ENCODE assay signal across 8 cellular contexts in genomic region chr11:106087815-106088435, GRCh38. TPM values are rescaled to one million over a fixed set of nuclear protein-coding genes. Genes with fewer than 3 reads are reported as not detected.
DNase-seq lines count a peak whose midpoint lies in the region; ATAC-seq, FAIRE-seq and TF ChIP-seq lines count a peak whose summit lies in the region.

No MANE protein-coding gene starts in this region.

- H3K9me3 ChIP-seq in HCT116 (ENCODE audit: control insufficient read depth in 1 of 2, insufficient read depth in 1 of 2, low read depth in 1 of 2, low read length in 2 of 2) (no peaks in the 10 kb centered on the region), pancreas (no peaks in the 10 kb centered on the region)

- H3K27ac ChIP-seq in HCT116 (ENCODE audit: low read depth, low read length) (no peak overlapping the region), pancreas (peak overlapping the region in 1 of 4 donors; percentile 28)

- RAD21 ChIA-PET in HCT116 (lab: Charles Lee; ENCODE audit: low non-redundant PET in 1 of 2, low total read pairs in 2 of 2, uncharacterized antibody in 2 of 2, unreplicated experiment in 2 of 2): no interaction called here

- H3K9me2 ChIP-seq in HCT116 (ENCODE audit: insufficient read depth): no peaks in the 10 kb centered on the region

- no peak for TF ChIP-seq POLR2A in HCT116 (IDR thresholded peaks at IDR 0.05; ENCODE audit: borderline replicate concordance, extremely low read depth, insufficient read depth, insufficient read length)

- H3K9me3 Mint-ChIP-seq in activated T-cell treated with anti-CD3 and anti-CD28 coated beads, Interleukin-2, amount 50 U/mL, for 24 hours: no peaks in the 10 kb centered on the region
- H3K9me3 Mint-ChIP-seq in stimulated activated memory B cell treated with anti-CD40 and anti-IgM and Interleukin-4, amounts not matched to agents 10 μg/mL and 1 μg/mL and 100 μg/mL, for 72 hours: no peaks in the 10 kb centered on the region

- H2AFZ ChIP-seq in HCT116 (ENCODE audit: low read depth, low read length, poor library complexity, severe bottlenecking): no peak overlapping the region

- H3K27ac Mint-ChIP-seq in activated T-cell treated with anti-CD3 and anti-CD28 coated beads, Interleukin-2, amount 50 U/mL, for 24 hours: no peak overlapping the region
- no peak overlapping the region for H3K27ac Mint-ChIP-seq in stimulated activated memory B cell treated with anti-CD40 and anti-IgM and Interleukin-4, amounts not matched to agents 10 μg/mL and 1 μg/mL and 100 μg/mL, for 72 hours

- H3K4me3 Mint-ChIP-seq in activated T-cell treated with anti-CD3 and anti-CD28 coated beads, Interleukin-2, amount 50 U/mL, for 24 hours: no peak overlapping the region
- H3K4me3 Mint-ChIP-seq in stimulated activated memory B cell treated with anti-CD40 and anti-IgM and Interleukin-4, amounts not matched to agents 10 μg/mL and 1 μg/mL and 100 μg/mL, for 72 hours: no peak overlapping the region

- peaks cover 11 to 15% of the 10 kb centered on the region in 2 experiments for H3K36me3 ChIP-seq in HCT116 (ENCODE audit: control insufficient read depth in 1 of 2, insufficient read depth in 2 of 2, low read length in 2 of 2)
- H3K36me3 ChIP-seq in pancreas: peaks cover 0 to 15% (median 7%) of the 10 kb centered on the region in 3 donors

- H3K4me2 ChIP-seq in HCT116 (ENCODE audit: low read length): no peak overlapping the region

- peak; percentile 64 for FAIRE-seq in pancreas (lab: Jason Lieb, UNC)

- no peak overlapping the region for H3K9ac ChIP-seq in HCT116 (ENCODE audit: low read length)

- H3K27me3 Mint-ChIP-seq in activated T-cell treated with anti-CD3 and anti-CD28 coated beads, Interleukin-2, amount 50 U/mL, for 24 hours: no peaks in the 10 kb centered on the region
- H3K27me3 Mint-ChIP-seq in stimulated activated memory B cell treated with anti-CD40 and anti-IgM and Interleukin-4, amounts not matched to agents 10 μg/mL and 1 μg/mL and 100 μg/mL, for 72 hours: no peaks in the 10 kb centered on the region

- H3K27me3 ChIP-seq in HCT116 (ENCODE audit: insufficient read depth, low read length) (no peaks in the 10 kb centered on the region), pancreas (no peaks in the 10 kb centered on the region)

- CTCF ChIA-PET in HCT116 (lab: Charles Lee): interaction anchor here (0.9 to 1.6 kb wide), 2 partner anchors 11 to 68 kb away, joined by 3 to 6 read pairs; partner anchors contain the start of genes AASDHPPT and KBTBD3

- TF ChIP-seq CTCF in HCT116 (IDR thresholded peaks at IDR 0.05 in 2 of 3, conservative IDR thresholded peaks at IDR 0.05 in 1 of 3; ENCODE audit: borderline replicate concordance in 1 of 3, insufficient read depth in 1 of 3, low read depth in 2 of 3, low read length in 2 of 3) (peak; percentile 41 to 95 (median 78); a peak in 5 of 6 replicates), fibroblast of villous mesenchyme (IDR thresholded peaks at IDR 0.05; ENCODE audit: insufficient read depth, low read depth, low read length) (peak; percentile 88), pancreas (IDR thresholded peaks at IDR 0.05) (peak; percentile 42 to 87 (median 81))

- H3K4me1 ChIP-seq in HCT116 (ENCODE audit: control insufficient read depth in 1 of 2, insufficient read depth in 2 of 2, low read length in 2 of 2) (no peaks in the 10 kb centered on the region), pancreas (peaks cover 18 to 45% (median 24%) of the 10 kb centered on the region in 3 donors)

- ATAC-seq in HCT116 (peak; percentile 80), pancreas (peak; percentile 81 to 96 (median 93)), HG03439 (IDR thresholded peaks at IDR 0.05; ENCODE audit: unreplicated experiment) (no peak)
- ATAC-seq in stimulated activated memory B cell treated with anti-CD40 and anti-IgM and Interleukin-4, amounts not matched to agents 10 μg/mL and 1 μg/mL and 100 μg/mL, for 72 hours: no peak

- H3K4me1 Mint-ChIP-seq in activated T-cell treated with anti-CD3 and anti-CD28 coated beads, Interleukin-2, amount 50 U/mL, for 24 hours (ENCODE audit: low read depth): peaks cover 71% of the 10 kb centered on the region
- peaks cover 38% of the 10 kb centered on the region for H3K4me1 Mint-ChIP-seq in stimulated activated memory B cell treated with anti-CD40 and anti-IgM and Interleukin-4, amounts not matched to agents 10 μg/mL and 1 μg/mL and 100 μg/mL, for 72 hours

- H3K4me3 ChIP-seq in HCT116 (replicated peaks in 1 of 2; ENCODE audit: low read depth in 1 of 2, low read length in 2 of 2) (no peak overlapping the region), fibroblast of villous mesenchyme (ENCODE audit: low read depth, low read length) (no peak overlapping the region), pancreas (no peak overlapping the region)

- 13 to 14% methylated on average over 9 of the region's 9 CpGs for WGBS in pancreas, 2 donors

- peaks cover 26% of the 10 kb centered on the region for H4K20me1 ChIP-seq in HCT116 (ENCODE audit: insufficient read depth)

- no TSS peak for BruUV-seq in HCT116 (replicated peaks; lab: Mats Ljungman, UMichigan)

- DNase-seq in EH (ENCODE audit: low read depth) (peak; percentile 56), HCT116 (ENCODE audit: low read depth, low spot score) (peak; percentile 33), NCI-H82 treated with DMSO at 0.1 percent for 48 hours (lab: John Stamatoyannopoulos, UW; ENCODE audit: unreplicated experiment) (peak; percentile 8), fibroblast of villous mesenchyme (ENCODE audit: low read depth) (peak; percentile 69), pancreas (peak; percentile 19 to 69 (median 38))
- peak; percentile 52 for DNase-seq in activated T-cell treated with anti-CD3 and anti-CD28 coated beads, Interleukin-2, amount 50 U/mL, for 24 hours

- intact Hi-C loops in HCT116 (cut with micrococcal nuclease) (loop anchor here (1.0 to 2.0 kb wide), 2 partner anchors 497 to 949 kb away; no protein-coding TSS in a partner anchor), pancreas (cut with DNase I) (no loop called here)

- peaks cover 99% of the 10 kb centered on the region for H3K79me2 ChIP-seq in HCT116 (ENCODE audit: insufficient read depth, low read length)

- H3K36me3 Mint-ChIP-seq in activated T-cell treated with anti-CD3 and anti-CD28 coated beads, Interleukin-2, amount 50 U/mL, for 24 hours (ENCODE audit: low read depth): peaks cover 86% of the 10 kb centered on the region
- peaks cover 45% of the 10 kb centered on the region for H3K36me3 Mint-ChIP-seq in stimulated activated memory B cell treated with anti-CD40 and anti-IgM and Interleukin-4, amounts not matched to agents 10 μg/mL and 1 μg/mL and 100 μg/mL, for 72 hours

- POLR2A ChIA-PET in HCT116 (lab: Charles Lee): no interaction called here

- peak; percentile 70 for TF ChIP-seq RAD21 in HCT116 (IDR thresholded peaks at IDR 0.05; ENCODE audit: low read depth)

TF ChIP-seq in HCT116, 20 proteins besides CTCF, POLR2A, EP300 and RAD21:
- TF ChIP-seq, protein P1, sequence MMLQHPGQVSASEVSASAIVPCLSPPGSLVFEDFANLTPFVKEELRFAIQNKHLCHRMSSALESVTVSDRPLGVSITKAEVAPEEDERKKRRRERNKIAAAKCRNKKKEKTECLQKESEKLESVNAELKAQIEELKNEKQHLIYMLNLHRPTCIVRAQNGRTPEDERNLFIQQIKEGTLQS (IDR thresholded peaks at IDR 0.05): no peak
- TF ChIP-seq SP1 (IDR thresholded peaks at IDR 0.05; ENCODE audit: low read depth) (no peak), ELF1 (IDR thresholded peaks at IDR 0.05; ENCODE audit: borderline replicate concordance, low read depth) (no peak), JUND (IDR thresholded peaks at IDR 0.05) (no peak), ZFX (IDR thresholded peaks at IDR 0.05) (no peak), CEBPB (IDR thresholded peaks at IDR 0.05; ENCODE audit: low read depth) (no peak; the same call in 1 of the 2 replicates), FOSL1 (IDR thresholded peaks at IDR 0.05; ENCODE audit: low read depth) (no peak), YY1 (IDR thresholded peaks at IDR 0.05; ENCODE audit: extremely low read depth, insufficient replicate concordance, low read depth, low read length) (no peak), EZH2 (IDR thresholded peaks at IDR 0.05) (no peak), POLR2AphosphoS5 (IDR thresholded peaks at IDR 0.05; ENCODE audit: low read depth, low read length) (no peak), EZH2phosphoT487 (IDR thresholded peaks at IDR 0.05; ENCODE audit: borderline replicate concordance) (no peak), TCF7L2 (IDR thresholded peaks at IDR 0.05; ENCODE audit: borderline replicate concordance, extremely low read depth, insufficient read depth, insufficient read length) (no peak)
- TF ChIP-seq, protein P2, sequence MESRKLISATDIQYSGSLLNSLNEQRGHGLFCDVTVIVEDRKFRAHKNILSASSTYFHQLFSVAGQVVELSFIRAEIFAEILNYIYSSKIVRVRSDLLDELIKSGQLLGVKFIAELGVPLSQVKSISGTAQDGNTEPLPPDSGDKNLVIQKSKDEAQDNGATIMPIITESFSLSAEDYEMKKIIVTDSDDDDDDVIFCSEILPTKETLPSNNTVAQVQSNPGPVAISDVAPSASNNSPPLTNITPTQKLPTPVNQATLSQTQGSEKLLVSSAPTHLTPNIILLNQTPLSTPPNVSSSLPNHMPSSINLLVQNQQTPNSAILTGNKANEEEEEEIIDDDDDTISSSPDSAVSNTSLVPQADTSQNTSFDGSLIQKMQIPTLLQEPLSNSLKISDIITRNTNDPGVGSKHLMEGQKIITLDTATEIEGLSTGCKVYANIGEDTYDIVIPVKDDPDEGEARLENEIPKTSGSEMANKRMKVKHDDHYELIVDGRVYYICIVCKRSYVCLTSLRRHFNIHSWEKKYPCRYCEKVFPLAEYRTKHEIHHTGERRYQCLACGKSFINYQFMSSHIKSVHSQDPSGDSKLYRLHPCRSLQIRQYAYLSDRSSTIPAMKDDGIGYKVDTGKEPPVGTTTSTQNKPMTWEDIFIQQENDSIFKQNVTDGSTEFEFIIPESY (IDR thresholded peaks at IDR 0.05; ENCODE audit: extremely low read depth, insufficient replicate concordance, low read length): no peak

RNA-seq across cellular contexts. Expression of gene AASDHPPT, which starts 10.5 kb away (rescaled TPM):
- total RNA-seq in HCT116 (2021; ENCODE audit: unreplicated experiment): 59.5 TPM
- 24.1 and 30.6 TPM in 2 replicates for polyA plus RNA-seq in HCT116 (2012)
- total RNA-seq in fibroblast of villous mesenchyme: 47.7 and 72.5 TPM in 2 replicates
- 10 to 100 TPM; 12.5 to 28.8 (median 18.7) TPM for total RNA-seq in pancreas
- 10 to 100 TPM in 1 of 2 donors, 1 to 10 TPM in 1; 9.2 to 15.8 TPM for polyA plus RNA-seq in pancreas

RNA-seq across cellular contexts. Expression of gene KBTBD3, which starts 10.8 kb away (rescaled TPM):
- total RNA-seq in HCT116 (2021; ENCODE audit: unreplicated experiment): 10.4 TPM
- 3.8 and 4.5 TPM in 2 replicates for polyA plus RNA-seq in HCT116 (2012)
- 2.6 and 3.9 TPM in 2 replicates for total RNA-seq in fibroblast of villous mesenchyme
- total RNA-seq in pancreas: 10 to 100 TPM in 1 of 6 donors, 1 to 10 TPM in 5; 2.7 to 11.1 (median 6.6) TPM
- 1 to 10 TPM; 2.8 to 3.9 TPM for polyA plus RNA-seq in pancreas

Comparison
In these comparisons a context has a peak if more than half of its experiments do, and no peak if none do; other contexts are left out.
1. DNase-seq: peak in every context shown above with its lines; median percentile 69 in fibroblast of villous mesenchyme; 56 in EH; 52 in activated T-cell treated with anti-CD3 and anti-CD28 coated beads, Interleukin-2, amount 50 U/mL, for 24 hours; 38 in pancreas; 33 in HCT116; 8 in NCI-H82 treated with DMSO at 0.1 percent for 48 hours.
2. ATAC-seq: peak in HCT116 (single experiment) and pancreas (4 of 4); none in HG03439 (single experiment) and stimulated activated memory B cell treated with anti-CD40 and anti-IgM and Interleukin-4, amounts not matched to agents 10 μg/mL and 1 μg/mL and 100 μg/mL, for 72 hours (single experiment).
3. Peak in every context shown above with its lines, with median percentiles within 50 percentile points of each other: CTCF ChIP-seq.